1 cellular context compared by ENCODE assay signal in the genomic region with DNA sequence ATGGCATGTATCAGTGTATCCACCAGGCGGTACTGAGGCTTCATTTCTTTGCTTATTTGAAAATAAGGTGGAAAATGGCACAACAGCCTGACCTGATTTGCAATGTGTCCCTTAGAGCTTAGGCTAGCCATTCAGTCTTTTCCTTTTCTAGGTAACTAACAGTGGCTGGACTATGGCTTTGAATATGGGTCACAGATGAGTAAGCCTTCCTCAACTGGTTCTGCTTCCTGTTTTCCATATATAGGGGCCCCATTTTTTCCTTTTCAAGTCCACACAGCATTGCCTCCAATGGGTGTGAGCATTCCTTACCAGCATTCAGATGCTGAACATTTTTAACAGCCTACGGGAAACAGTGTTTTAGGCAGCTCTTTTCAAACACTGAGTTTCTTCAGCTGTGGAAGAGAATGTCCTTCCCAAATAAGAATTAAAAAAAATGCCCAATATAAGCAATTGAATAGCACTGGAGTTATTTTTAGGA.
TF ChIP-seq lines count a peak whose summit lies in the region.

No MANE protein-coding gene starts in this region.

TF ChIP-seq in GM12878, 131 proteins besides CTCF, POLR2A, EP300 and RAD21:
- TF ChIP-seq ATF2 (IDR thresholded peaks at IDR 0.05; ENCODE audit: low read length) (0 out of 2 replicates have a peak, but pooled peaks have one; percentile 10), FOXK2 (IDR thresholded peaks at IDR 0.05) (no peak)
